ENCODE assay signal across 16 cellular contexts in the genomic region with DNA sequence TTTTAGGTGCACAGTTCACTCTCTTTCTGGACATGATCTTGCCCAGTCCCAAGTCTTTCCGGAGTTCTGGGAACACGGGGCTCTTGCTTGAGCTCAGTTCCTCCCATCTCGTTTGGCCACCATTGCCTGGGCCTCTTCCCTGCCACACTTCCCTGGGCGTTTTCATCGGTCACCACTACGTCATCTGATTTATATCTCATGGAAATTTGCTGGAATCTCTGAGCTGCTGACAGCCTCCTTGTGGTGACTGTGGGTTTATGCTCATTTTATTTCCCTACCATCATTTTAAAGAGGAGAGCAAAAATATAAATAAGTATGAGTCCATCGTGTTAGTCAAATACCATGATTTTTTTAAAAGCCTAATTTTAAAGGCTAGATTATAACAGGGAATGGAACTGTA.
DNase-seq lines count a peak whose midpoint lies in the region; ATAC-seq and TF ChIP-seq lines count a peak whose summit lies in the region.
"Had no signal": no experiment of that assay in that cellular context is flagged by ENCODE, and none has a peak within 500 bp of the region (broad histone marks: within the 10 kb centered on the region; RNA-seq: fewer than 3 reads in every experiment).

No MANE protein-coding gene starts in this region.

- H3K27me3 Mint-ChIP-seq in GM23338 (ENCODE audit: insufficient read depth, low read depth, poor library complexity) = peaks cover 5% of the 10 kb centered on the region
- peaks cover 9% of the 10 kb centered on the region for H3K27me3 Mint-ChIP-seq in T-helper 17 cell
- H3K27me3 Mint-ChIP-seq: CD4-positive, CD25-positive, alpha-beta regulatory T cell had no signal

- H3K27me3 ChIP-seq in GM23338 (ENCODE audit: insufficient read depth) = no peaks in the 10 kb centered on the region
- H3K27me3 ChIP-seq in osteoblast (ENCODE audit: insufficient read depth, low read length) = no peaks in the 10 kb centered on the region
- H3K27me3 ChIP-seq: heart right ventricle, thyroid gland had no signal

- H4K20me1 ChIP-seq in GM23338 (replicated peaks; ENCODE audit: insufficient read depth) (no peaks in the 10 kb centered on the region), osteoblast (ENCODE audit: insufficient read depth, low read length) (no peaks in the 10 kb centered on the region)

- H3K4me3 Mint-ChIP-seq in GM23338 (no peak overlapping the region), T-helper 17 cell (no peak overlapping the region)
- H3K4me3 Mint-ChIP-seq: CD4-positive, CD25-positive, alpha-beta regulatory T cell had no signal

- H3K4me1 ChIP-seq in GM23338 (ENCODE audit: insufficient read depth) = no peaks in the 10 kb centered on the region
- no peaks in the 10 kb centered on the region for H3K4me1 ChIP-seq in osteoblast (ENCODE audit: insufficient read depth, low read length)
- H3K4me1 ChIP-seq: heart right ventricle, thyroid gland had no signal

- no peak overlapping the region for H3K4me3 ChIP-seq in GM23338
- H3K4me3 ChIP-seq in choroid plexus epithelial cell (ENCODE audit: low read depth, low read length) = no peak overlapping the region
- H3K4me3 ChIP-seq in osteoblast (ENCODE audit: insufficient read depth, low read length) = no peak overlapping the region
- H3K4me3 ChIP-seq: heart right ventricle, mucosa of descending colon, thyroid gland had no signal

- peaks cover 2% of the 10 kb centered on the region; the same call in 2 of the 3 replicates for H3K9me3 Mint-ChIP-seq in GM23338

- H3K27ac ChIP-seq in GM23338 (ENCODE audit: low read depth) (no peak overlapping the region), osteoblast (ENCODE audit: low read depth, low read length) (no peak overlapping the region)
- H3K27ac ChIP-seq: heart right ventricle, thyroid gland had no signal

- H3F3A ChIP-seq in GM23338 (replicated peaks; ENCODE audit: low read depth) = no peaks in the 10 kb centered on the region

- no peaks in the 10 kb centered on the region; the same call in 1 of the 2 replicates for H3K9me2 ChIP-seq in GM23338 (ENCODE audit: insufficient read depth)

- H3K4me2 ChIP-seq in GM23338 (no peak overlapping the region), osteoblast (ENCODE audit: insufficient read depth, low read length) (peak overlapping the region; percentile 39)

- no peak overlapping the region for H2AFZ ChIP-seq in GM23338
- peak overlapping the region; percentile 70 for H2AFZ ChIP-seq in osteoblast (ENCODE audit: low read length)

- H3K36me3 Mint-ChIP-seq in GM23338 (ENCODE audit: low read depth) = no peaks in the 10 kb centered on the region
- no peaks in the 10 kb centered on the region for H3K36me3 Mint-ChIP-seq in T-helper 17 cell (ENCODE audit: low read depth)
- H3K36me3 Mint-ChIP-seq: CD4-positive, CD25-positive, alpha-beta regulatory T cell had no signal

- no peaks in the 10 kb centered on the region for H3K79me2 ChIP-seq in GM23338 (replicated peaks; ENCODE audit: insufficient read depth)
- no peaks in the 10 kb centered on the region for H3K79me2 ChIP-seq in osteoblast (ENCODE audit: insufficient read depth, low read length)

- peak; percentile 40 for DNase-seq in GM23338 (ENCODE audit: low spot score)
- DNase-seq in M059J (ENCODE audit: low read depth) = peak; percentile 76
- no peak for DNase-seq in choroid plexus epithelial cell (ENCODE audit: low read depth)
- peak; percentile 71 for DNase-seq in osteoblast (ENCODE audit: insufficient read length, low spot score, missing footprints)
- no peak for DNase-seq in activated CD8-positive, alpha-beta memory T cell treated with anti-CD3 and anti-CD28 coated beads, Interleukin-2, amount 50 U/mL, for 4 hours
- DNase-seq in T-helper 1 cell = no peak
- no peak for DNase-seq in T-helper 17 cell
- DNase-seq: activated gamma-delta T cell; aorta; CD4-positive, CD25-positive, alpha-beta regulatory T cell; heart right ventricle; mucosa of descending colon; NCI-H345; small intestine; thyroid gland had no signal

- no peaks in the 10 kb centered on the region for H3K9me3 ChIP-seq in osteoblast (ENCODE audit: low read depth, low read length)
- H3K9me3 ChIP-seq in T-helper 17 cell (ENCODE audit: control insufficient read depth, low read length, poor library complexity, severe bottlenecking) = no peaks in the 10 kb centered on the region
- H3K9me3 ChIP-seq: mucosa of descending colon, thyroid gland had no signal

- H3K27ac Mint-ChIP-seq in GM23338 (peak overlapping the region; percentile 47; the same call in 1 of the 2 replicates), T-helper 17 cell (no peak overlapping the region)
- H3K27ac Mint-ChIP-seq: CD4-positive, CD25-positive, alpha-beta regulatory T cell had no signal

- peak; percentile 29 to 53 for TF ChIP-seq CTCF in GM23338 (conservative IDR thresholded peaks at IDR 0.05; ENCODE audit: low read depth in 2 of 2)
- peak; percentile 6 for TF ChIP-seq CTCF in choroid plexus epithelial cell (conservative IDR thresholded peaks at IDR 0.05; ENCODE audit: low read depth, low read length)
- peak; percentile 40 for TF ChIP-seq CTCF in osteoblast (IDR thresholded peaks at IDR 0.05; ENCODE audit: extremely low read depth, low read depth, low read length)

- no peaks in the 10 kb centered on the region; the same call in 2 of the 3 replicates for H3K4me1 Mint-ChIP-seq in GM23338
- H3K4me1 Mint-ChIP-seq in T-helper 17 cell = no peaks in the 10 kb centered on the region
- H3K4me1 Mint-ChIP-seq: CD4-positive, CD25-positive, alpha-beta regulatory T cell had no signal

- H3K36me3 ChIP-seq in GM23338 (ENCODE audit: insufficient read depth) (no peaks in the 10 kb centered on the region), osteoblast (ENCODE audit: insufficient read depth, low read length) (no peaks in the 10 kb centered on the region)
- H3K36me3 ChIP-seq: heart right ventricle, thyroid gland had no signal

- ATAC-seq in GM23338 = no peak
- ATAC-seq in T-helper 17 cell = no peak
- ATAC-seq: esophagus mucosa, heart right ventricle, mucosa of descending colon had no signal

TF ChIP-seq in GM23338, 12 proteins besides CTCF, POLR2A, EP300 and RAD21:
- TF ChIP-seq ZNF114 (CRISPR knock-in tag; IDR thresholded peaks at IDR 0.05) = no peak
- TF ChIP-seq POLR2AphosphoS5 (IDR thresholded peaks at IDR 0.05; ENCODE audit: low read depth) = no peak
- no peak for TF ChIP-seq EZH2 (IDR thresholded peaks at IDR 0.05; ENCODE audit: low read depth, unreplicated experiment)
- TF ChIP-seq CREB1 (CRISPR knock-in tag; IDR thresholded peaks at IDR 0.05; ENCODE audit: low read depth) = no peak
- TF ChIP-seq JUNB (IDR thresholded peaks at IDR 0.05; ENCODE audit: unreplicated experiment) = no peak
- TF ChIP-seq, protein P1, sequence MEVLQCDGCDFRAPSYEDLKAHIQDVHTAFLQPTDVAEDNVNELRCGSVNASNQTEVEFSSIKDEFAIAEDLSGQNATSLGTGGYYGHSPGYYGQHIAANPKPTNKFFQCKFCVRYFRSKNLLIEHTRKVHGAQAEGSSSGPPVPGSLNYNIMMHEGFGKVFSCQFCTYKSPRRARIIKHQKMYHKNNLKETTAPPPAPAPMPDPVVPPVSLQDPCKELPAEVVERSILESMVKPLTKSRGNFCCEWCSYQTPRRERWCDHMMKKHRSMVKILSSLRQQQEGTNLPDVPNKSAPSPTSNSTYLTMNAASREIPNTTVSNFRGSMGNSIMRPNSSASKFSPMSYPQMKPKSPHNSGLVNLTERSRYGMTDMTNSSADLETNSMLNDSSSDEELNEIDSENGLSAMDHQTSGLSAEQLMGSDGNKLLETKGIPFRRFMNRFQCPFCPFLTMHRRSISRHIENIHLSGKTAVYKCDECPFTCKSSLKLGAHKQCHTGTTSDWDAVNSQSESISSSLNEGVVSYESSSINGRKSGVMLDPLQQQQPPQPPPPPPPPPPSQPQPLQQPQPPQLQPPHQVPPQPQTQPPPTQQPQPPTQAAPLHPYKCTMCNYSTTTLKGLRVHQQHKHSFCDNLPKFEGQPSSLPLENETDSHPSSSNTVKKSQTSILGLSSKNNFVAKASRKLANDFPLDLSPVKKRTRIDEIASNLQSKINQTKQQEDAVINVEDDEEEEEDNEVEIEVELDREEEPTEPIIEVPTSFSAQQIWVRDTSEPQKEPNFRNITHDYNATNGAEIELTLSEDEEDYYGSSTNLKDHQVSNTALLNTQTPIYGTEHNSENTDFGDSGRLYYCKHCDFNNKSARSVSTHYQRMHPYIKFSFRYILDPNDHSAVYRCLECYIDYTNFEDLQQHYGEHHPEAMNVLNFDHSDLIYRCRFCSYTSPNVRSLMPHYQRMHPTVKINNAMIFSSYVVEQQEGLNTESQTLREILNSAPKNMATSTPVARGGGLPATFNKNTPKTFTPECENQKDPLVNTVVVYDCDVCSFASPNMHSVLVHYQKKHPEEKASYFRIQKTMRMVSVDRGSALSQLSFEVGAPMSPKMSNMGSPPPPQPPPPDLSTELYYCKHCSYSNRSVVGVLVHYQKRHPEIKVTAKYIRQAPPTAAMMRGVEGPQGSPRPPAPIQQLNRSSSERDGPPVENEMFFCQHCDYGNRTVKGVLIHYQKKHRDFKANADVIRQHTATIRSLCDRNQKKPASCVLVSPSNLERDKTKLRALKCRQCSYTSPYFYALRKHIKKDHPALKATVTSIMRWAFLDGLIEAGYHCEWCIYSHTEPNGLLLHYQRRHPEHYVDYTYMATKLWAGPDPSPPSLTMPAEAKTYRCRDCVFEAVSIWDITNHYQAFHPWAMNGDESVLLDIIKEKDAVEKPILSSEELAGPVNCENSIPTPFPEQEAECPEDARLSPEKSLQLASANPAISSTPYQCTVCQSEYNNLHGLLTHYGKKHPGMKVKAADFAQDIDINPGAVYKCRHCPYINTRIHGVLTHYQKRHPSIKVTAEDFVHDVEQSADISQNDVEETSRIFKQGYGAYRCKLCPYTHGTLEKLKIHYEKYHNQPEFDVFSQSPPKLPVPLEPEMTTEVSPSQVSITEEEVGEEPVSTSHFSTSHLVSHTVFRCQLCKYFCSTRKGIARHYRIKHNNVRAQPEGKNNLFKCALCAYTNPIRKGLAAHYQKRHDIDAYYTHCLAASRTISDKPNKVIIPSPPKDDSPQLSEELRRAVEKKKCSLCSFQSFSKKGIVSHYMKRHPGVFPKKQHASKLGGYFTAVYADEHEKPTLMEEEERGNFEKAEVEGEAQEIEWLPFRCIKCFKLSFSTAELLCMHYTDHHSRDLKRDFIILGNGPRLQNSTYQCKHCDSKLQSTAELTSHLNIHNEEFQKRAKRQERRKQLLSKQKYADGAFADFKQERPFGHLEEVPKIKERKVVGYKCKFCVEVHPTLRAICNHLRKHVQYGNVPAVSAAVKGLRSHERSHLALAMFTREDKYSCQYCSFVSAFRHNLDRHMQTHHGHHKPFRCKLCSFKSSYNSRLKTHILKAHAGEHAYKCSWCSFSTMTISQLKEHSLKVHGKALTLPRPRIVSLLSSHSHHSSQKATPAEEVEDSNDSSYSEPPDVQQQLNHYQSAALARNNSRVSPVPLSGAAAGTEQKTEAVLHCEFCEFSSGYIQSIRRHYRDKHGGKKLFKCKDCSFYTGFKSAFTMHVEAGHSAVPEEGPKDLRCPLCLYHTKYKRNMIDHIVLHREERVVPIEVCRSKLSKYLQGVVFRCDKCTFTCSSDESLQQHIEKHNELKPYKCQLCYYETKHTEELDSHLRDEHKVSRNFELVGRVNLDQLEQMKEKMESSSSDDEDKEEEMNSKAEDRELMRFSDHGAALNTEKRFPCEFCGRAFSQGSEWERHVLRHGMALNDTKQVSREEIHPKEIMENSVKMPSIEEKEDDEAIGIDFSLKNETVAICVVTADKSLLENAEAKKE (CRISPR knock-in tag; IDR thresholded peaks at IDR 0.05) = no peak
- TF ChIP-seq ZNF331 (CRISPR knock-in tag; IDR thresholded peaks at IDR 0.05; ENCODE audit: low read depth) = no peak

Comparison
In these comparisons a context has a peak if more than half of its experiments do, and no peak if none do; other contexts are left out.
1. DNase-seq: peak in GM23338 (single experiment), M059J (single experiment) and osteoblast (single experiment); none in choroid plexus epithelial cell (single experiment), activated CD8-positive, alpha-beta memory T cell treated with anti-CD3 and anti-CD28 coated beads, Interleukin-2, amount 50 U/mL, for 4 hours (single experiment), T-helper 1 cell (0 of 5) and T-helper 17 cell (0 of 3).
2. Peak in every context shown above with its lines, with median percentiles within 50 percentile points of each other: CTCF ChIP-seq.